ENCODE assay signal across 18 cellular contexts in genomic region chr9:5453004-5453403, GRCh38. TPM values are rescaled to one million over a fixed set of nuclear protein-coding genes. Genes with fewer than 3 reads are reported as not detected.
DNase-seq lines count a peak whose midpoint lies in the region; ATAC-seq, FAIRE-seq and TF ChIP-seq lines count a peak whose summit lies in the region.
"Had no signal": no experiment of that assay in that cellular context is flagged by ENCODE, and none has a peak within 500 bp of the region (broad histone marks: within the 10 kb centered on the region; RNA-seq: fewer than 3 reads in every experiment).

No MANE protein-coding gene starts in this region.

- H4K20me1 ChIP-seq in OCI-LY3 (ENCODE audit: insufficient read depth, low read length), result no peaks in the 10 kb centered on the region

- H3K27me3 ChIP-seq in heart right ventricle (no peaks in the 10 kb centered on the region), OCI-LY3 (ENCODE audit: low read depth, low read length) (no peaks in the 10 kb centered on the region), thoracic aorta (replicated peaks; ENCODE audit: insufficient read depth) (no peaks in the 10 kb centered on the region)
- H3K27me3 ChIP-seq: BE2C, hepatocyte, suprapubic skin had no signal

- no peak for ATAC-seq in heart right ventricle
- ATAC-seq in Right ventricle myocardium inferior, result no peak
- ATAC-seq in thoracic aorta (ENCODE audit: insufficient number of reproducible peaks, low FRiP score, low read depth), result no peak

- H3K9ac ChIP-seq in OCI-LY3 (ENCODE audit: low read length), result peak overlapping the region; percentile 46

- intact Hi-C loops in heart right ventricle (cut with DNase I) (loop anchor here in 5 of 10 donors (2.0 to 10.0 kb wide), 5 partner anchors 48 to 134 kb away; partner anchors contain the start of gene PDCD1LG2 (in 1 of the 5)), Right ventricle myocardium inferior (cut with DNase I) (loop anchor here (10.0 kb wide), 1 partner anchor 708 kb away; the partner anchor contains the start of gene AK3)

- no peak overlapping the region for H3K4me3 ChIP-seq in heart right ventricle
- no peak overlapping the region for H3K4me3 ChIP-seq in OCI-LY3 (ENCODE audit: low read length)
- no peak overlapping the region for H3K4me3 ChIP-seq in thoracic aorta
- H3K4me3 ChIP-seq: coronary artery, hepatocyte, suprapubic skin had no signal

- WGBS in heart right ventricle, 2 donors, result 65 to 74% methylated on average over 2 of the region's 2 CpGs

- H3K4me2 ChIP-seq in OCI-LY3 (ENCODE audit: low read length), result peak overlapping the region; percentile 69
- H3K4me2 ChIP-seq: hepatocyte had no signal

- peaks cover 16% of the 10 kb centered on the region; the same call in 1 of the 2 replicates for H3K79me2 ChIP-seq in OCI-LY3 (ENCODE audit: low read length)
- H3K79me2 ChIP-seq: hepatocyte had no signal

- H2AFZ ChIP-seq in OCI-LY3 (ENCODE audit: low read depth, low read length), result no peak overlapping the region
- H2AFZ ChIP-seq: hepatocyte had no signal

- DNase-seq in heart right ventricle (no peak), Right ventricle myocardium inferior (ENCODE audit: missing footprints) (no peak), astrocyte of the hippocampus (ENCODE audit: low read depth, low spot score) (peak; percentile 22), thoracic aorta (ENCODE audit: low spot score) (no peak), EL (no peak), NCI-H510A (lab: John Stamatoyannopoulos, UW) (no peak), urothelium cell line (ENCODE audit: low spot score) (no peak)
- DNase-seq: amniotic stem cell, BE2C, DMS53, Karpas-422, NCI-H146, NCI-H524 had no signal

- TF ChIP-seq CTCF in heart right ventricle (IDR thresholded peaks at IDR 0.05) (no peak), OCI-LY3 (IDR thresholded peaks at IDR 0.05; ENCODE audit: low read depth, low read length) (no peak), thoracic aorta (IDR thresholded peaks at IDR 0.05) (no peak)

- FAIRE-seq in urothelium cell line (lab: Jason Lieb, UNC), result no peak

- H3K27ac ChIP-seq in heart right ventricle (peak overlapping the region in 8 of 10 donors; percentile 11 to 87 (median 46)), OCI-LY3 (ENCODE audit: low read length) (peak overlapping the region; percentile 77), thoracic aorta (peak overlapping the region; percentile 59 to 71)
- H3K27ac ChIP-seq: hepatocyte, suprapubic skin had no signal

- H3K9me3 ChIP-seq in heart right ventricle (no peaks in the 10 kb centered on the region), OCI-LY3 (ENCODE audit: insufficient read depth, low read length) (no peaks in the 10 kb centered on the region), thoracic aorta (no peaks in the 10 kb centered on the region)
- H3K9me3 ChIP-seq: BE2C, suprapubic skin had no signal

- H3K36me3 ChIP-seq in heart right ventricle, result peaks cover 0 to 14% (median 0%) of the 10 kb centered on the region in 9 donors
- H3K36me3 ChIP-seq in OCI-LY3 (replicated peaks; ENCODE audit: low read depth, low read length), result peaks cover 6% of the 10 kb centered on the region
- no peaks in the 10 kb centered on the region for H3K36me3 ChIP-seq in thoracic aorta
- H3K36me3 ChIP-seq: BE2C had no signal

- H3K4me1 ChIP-seq in heart right ventricle (peaks cover 3 to 69% (median 33%) of the 10 kb centered on the region in 9 donors), OCI-LY3 (ENCODE audit: low read length) (peaks cover 88% of the 10 kb centered on the region), thoracic aorta (ENCODE audit: control insufficient read depth in 1 of 2, low read depth in 2 of 2) (peaks cover 23 to 51% of the 10 kb centered on the region in 2 donors)
- H3K4me1 ChIP-seq: BE2C had no signal

RNA-seq across cellular contexts. Expression of gene CD274, which starts 2.7 kb away (rescaled TPM):
- total RNA-seq in heart right ventricle (10 to 100 TPM; 11.3 to 44.0 (median 13.5) TPM), Right ventricle myocardium inferior (12.0 TPM), thoracic aorta (1 to 10 TPM; 2.2 to 7.3 TPM)
- polyA plus RNA-seq in heart right ventricle, result 10 to 100 TPM in 1 of 2 donors, 1 to 10 TPM in 1; 4.5 to 26.0 TPM
- polyA plus RNA-seq: hepatocyte had no signal

RNA-seq across cellular contexts. Expression of gene PLGRKT, which starts 15.3 kb away (rescaled TPM):
- total RNA-seq in heart right ventricle (10 to 100 TPM; 30.1 to 53.0 (median 36.3) TPM), Right ventricle myocardium inferior (44.3 TPM), thoracic aorta (1 to 10 TPM; 6.0 to 8.8 TPM)
- polyA plus RNA-seq in heart right ventricle, result 10 to 100 TPM; 11.8 to 34.9 TPM

RNA-seq across cellular contexts. Expression of gene PDCD1LG2, which starts 57.3 kb away (rescaled TPM):
- total RNA-seq in heart right ventricle (1 to 10 TPM in 8 of 10 donors, under 1 TPM in 2; 0.72 to 8.6 (median 1.3) TPM), Right ventricle myocardium inferior (3.3 TPM), thoracic aorta (1 to 10 TPM; 1.1 to 4.5 TPM)
- 1 to 10 TPM in 1 of 2 donors, under 1 TPM in 1; 0.51 to 1.2 TPM for polyA plus RNA-seq in heart right ventricle
- total RNA-seq: hepatocyte, progenitor cell of endocrine pancreas had no signal
- polyA plus RNA-seq: hepatocyte had no signal
